ENCODE assay signal across 1 cellular context in the genomic region with DNA sequence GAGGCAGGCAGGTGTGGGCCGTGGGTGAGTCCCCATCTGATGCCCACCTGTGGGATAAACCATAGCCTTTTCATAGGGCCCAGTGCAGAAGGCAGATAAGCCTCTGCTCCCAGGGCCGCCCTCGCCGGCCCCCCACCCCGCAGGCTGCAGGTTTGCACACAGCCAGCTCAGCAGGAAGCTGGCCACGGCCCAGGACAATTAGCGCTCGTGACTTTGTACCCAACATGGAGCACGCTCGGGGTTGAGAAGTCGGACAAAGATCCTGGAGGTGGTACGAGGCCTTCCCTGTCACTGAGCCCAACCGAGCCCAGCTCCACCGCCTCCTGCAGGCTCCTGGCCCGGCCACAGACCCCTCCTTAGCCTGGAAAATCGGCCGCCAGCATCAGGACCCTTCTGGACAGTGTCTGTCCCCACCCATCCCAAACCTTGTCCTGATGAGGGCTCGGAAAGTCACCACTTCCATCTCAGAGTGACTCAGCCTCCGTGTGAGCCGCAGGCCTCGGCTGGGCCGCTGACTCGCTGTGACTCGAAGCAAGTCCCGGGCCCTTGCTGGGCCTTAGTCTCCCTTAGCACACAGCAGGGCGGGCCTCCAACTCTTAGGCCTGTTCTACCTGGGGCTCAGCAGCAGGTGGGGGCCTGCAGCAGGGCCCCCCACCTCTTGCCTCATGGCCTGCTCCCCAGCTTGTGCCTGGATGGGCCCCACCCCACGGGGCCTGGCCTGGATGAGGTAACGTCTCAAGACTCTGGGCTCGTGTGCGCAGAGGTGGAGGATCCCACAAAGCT.
TF ChIP-seq lines count a peak whose summit lies in the region.

No MANE protein-coding gene starts in this region.

TF ChIP-seq in K562, 482 proteins besides CTCF, POLR2A, EP300 and RAD21 (continued from another document):
- TF ChIP-seq, protein P1, sequence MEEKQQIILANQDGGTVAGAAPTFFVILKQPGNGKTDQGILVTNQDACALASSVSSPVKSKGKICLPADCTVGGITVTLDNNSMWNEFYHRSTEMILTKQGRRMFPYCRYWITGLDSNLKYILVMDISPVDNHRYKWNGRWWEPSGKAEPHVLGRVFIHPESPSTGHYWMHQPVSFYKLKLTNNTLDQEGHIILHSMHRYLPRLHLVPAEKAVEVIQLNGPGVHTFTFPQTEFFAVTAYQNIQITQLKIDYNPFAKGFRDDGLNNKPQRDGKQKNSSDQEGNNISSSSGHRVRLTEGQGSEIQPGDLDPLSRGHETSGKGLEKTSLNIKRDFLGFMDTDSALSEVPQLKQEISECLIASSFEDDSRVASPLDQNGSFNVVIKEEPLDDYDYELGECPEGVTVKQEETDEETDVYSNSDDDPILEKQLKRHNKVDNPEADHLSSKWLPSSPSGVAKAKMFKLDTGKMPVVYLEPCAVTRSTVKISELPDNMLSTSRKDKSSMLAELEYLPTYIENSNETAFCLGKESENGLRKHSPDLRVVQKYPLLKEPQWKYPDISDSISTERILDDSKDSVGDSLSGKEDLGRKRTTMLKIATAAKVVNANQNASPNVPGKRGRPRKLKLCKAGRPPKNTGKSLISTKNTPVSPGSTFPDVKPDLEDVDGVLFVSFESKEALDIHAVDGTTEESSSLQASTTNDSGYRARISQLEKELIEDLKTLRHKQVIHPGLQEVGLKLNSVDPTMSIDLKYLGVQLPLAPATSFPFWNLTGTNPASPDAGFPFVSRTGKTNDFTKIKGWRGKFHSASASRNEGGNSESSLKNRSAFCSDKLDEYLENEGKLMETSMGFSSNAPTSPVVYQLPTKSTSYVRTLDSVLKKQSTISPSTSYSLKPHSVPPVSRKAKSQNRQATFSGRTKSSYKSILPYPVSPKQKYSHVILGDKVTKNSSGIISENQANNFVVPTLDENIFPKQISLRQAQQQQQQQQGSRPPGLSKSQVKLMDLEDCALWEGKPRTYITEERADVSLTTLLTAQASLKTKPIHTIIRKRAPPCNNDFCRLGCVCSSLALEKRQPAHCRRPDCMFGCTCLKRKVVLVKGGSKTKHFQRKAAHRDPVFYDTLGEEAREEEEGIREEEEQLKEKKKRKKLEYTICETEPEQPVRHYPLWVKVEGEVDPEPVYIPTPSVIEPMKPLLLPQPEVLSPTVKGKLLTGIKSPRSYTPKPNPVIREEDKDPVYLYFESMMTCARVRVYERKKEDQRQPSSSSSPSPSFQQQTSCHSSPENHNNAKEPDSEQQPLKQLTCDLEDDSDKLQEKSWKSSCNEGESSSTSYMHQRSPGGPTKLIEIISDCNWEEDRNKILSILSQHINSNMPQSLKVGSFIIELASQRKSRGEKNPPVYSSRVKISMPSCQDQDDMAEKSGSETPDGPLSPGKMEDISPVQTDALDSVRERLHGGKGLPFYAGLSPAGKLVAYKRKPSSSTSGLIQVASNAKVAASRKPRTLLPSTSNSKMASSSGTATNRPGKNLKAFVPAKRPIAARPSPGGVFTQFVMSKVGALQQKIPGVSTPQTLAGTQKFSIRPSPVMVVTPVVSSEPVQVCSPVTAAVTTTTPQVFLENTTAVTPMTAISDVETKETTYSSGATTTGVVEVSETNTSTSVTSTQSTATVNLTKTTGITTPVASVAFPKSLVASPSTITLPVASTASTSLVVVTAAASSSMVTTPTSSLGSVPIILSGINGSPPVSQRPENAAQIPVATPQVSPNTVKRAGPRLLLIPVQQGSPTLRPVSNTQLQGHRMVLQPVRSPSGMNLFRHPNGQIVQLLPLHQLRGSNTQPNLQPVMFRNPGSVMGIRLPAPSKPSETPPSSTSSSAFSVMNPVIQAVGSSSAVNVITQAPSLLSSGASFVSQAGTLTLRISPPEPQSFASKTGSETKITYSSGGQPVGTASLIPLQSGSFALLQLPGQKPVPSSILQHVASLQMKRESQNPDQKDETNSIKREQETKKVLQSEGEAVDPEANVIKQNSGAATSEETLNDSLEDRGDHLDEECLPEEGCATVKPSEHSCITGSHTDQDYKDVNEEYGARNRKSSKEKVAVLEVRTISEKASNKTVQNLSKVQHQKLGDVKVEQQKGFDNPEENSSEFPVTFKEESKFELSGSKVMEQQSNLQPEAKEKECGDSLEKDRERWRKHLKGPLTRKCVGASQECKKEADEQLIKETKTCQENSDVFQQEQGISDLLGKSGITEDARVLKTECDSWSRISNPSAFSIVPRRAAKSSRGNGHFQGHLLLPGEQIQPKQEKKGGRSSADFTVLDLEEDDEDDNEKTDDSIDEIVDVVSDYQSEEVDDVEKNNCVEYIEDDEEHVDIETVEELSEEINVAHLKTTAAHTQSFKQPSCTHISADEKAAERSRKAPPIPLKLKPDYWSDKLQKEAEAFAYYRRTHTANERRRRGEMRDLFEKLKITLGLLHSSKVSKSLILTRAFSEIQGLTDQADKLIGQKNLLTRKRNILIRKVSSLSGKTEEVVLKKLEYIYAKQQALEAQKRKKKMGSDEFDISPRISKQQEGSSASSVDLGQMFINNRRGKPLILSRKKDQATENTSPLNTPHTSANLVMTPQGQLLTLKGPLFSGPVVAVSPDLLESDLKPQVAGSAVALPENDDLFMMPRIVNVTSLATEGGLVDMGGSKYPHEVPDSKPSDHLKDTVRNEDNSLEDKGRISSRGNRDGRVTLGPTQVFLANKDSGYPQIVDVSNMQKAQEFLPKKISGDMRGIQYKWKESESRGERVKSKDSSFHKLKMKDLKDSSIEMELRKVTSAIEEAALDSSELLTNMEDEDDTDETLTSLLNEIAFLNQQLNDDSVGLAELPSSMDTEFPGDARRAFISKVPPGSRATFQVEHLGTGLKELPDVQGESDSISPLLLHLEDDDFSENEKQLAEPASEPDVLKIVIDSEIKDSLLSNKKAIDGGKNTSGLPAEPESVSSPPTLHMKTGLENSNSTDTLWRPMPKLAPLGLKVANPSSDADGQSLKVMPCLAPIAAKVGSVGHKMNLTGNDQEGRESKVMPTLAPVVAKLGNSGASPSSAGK (IDR thresholded peaks at IDR 0.05) = peak; percentile 78
